In the genomic region with DNA sequence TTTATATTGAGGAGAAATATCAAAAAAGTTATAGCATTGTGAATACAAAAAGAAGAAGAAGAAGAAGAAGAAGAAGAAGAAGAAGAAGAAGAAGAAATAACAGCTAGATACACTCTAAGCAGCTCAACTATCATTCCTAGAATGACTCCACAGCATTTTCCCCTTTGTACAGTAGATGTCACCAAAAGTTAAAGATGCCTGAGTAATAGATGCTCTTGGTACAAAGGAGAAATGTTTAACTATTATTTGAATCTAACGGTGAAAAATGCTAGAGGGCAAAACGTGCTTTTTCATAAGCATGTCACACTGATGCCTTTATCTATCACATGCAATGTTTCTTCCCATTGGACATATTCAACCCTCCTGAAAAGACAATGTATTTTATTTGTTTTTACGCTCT, we compare ENCODE assay signal across 8 cellular contexts.
DNase-seq lines count a peak whose midpoint lies in the region; ATAC-seq, FAIRE-seq and TF ChIP-seq lines count a peak whose summit lies in the region.
"Had no signal": no experiment of that assay in that cellular context is flagged by ENCODE, and none has a peak within 500 bp of the region (broad histone marks: within the 10 kb centered on the region; RNA-seq: fewer than 3 reads in every experiment).

No MANE protein-coding gene starts in this region.

- H3K9me3 ChIP-seq in osteoblast (ENCODE audit: low read depth, low read length), result no peaks in the 10 kb centered on the region

- no peak overlapping the region for H3K27ac ChIP-seq in osteoblast (ENCODE audit: low read depth, low read length)

- DNase-seq in HTR-8/SVneo (ENCODE audit: insufficient read length, low spot score) (peak; percentile 18), astrocyte of the hippocampus (ENCODE audit: low read depth, low spot score) (peak; percentile 33), osteoblast (ENCODE audit: insufficient read length, low spot score, missing footprints) (peak; percentile 89), cerebellum (ENCODE audit: low spot score) (no peak)

- H4K20me1 ChIP-seq in osteoblast (ENCODE audit: insufficient read depth, low read length), result no peaks in the 10 kb centered on the region

- H3K4me2 ChIP-seq in osteoblast (ENCODE audit: insufficient read depth, low read length), result no peak overlapping the region

- H3K4me1 ChIP-seq in osteoblast (ENCODE audit: insufficient read depth, low read length), result no peaks in the 10 kb centered on the region

- H3K79me2 ChIP-seq in osteoblast (ENCODE audit: insufficient read depth, low read length), result no peaks in the 10 kb centered on the region

- no peak overlapping the region for H3K4me3 ChIP-seq in osteoblast (ENCODE audit: insufficient read depth, low read length)

- H2AFZ ChIP-seq in osteoblast (ENCODE audit: low read length), result no peak overlapping the region

- FAIRE-seq in HTR-8/SVneo (lab: Jason Lieb, UNC), result no peak
- FAIRE-seq: TTC549 had no signal

- peak; percentile 50 for ATAC-seq in GM18519 (IDR thresholded peaks at IDR 0.05; ENCODE audit: low FRiP score, unreplicated experiment)
- ATAC-seq in HG03045 (IDR thresholded peaks at IDR 0.05; ENCODE audit: unreplicated experiment), result no peak
- no peak for ATAC-seq in HG02884 (IDR thresholded peaks at IDR 0.05; ENCODE audit: unreplicated experiment)

- H3K27me3 ChIP-seq in osteoblast (ENCODE audit: insufficient read depth, low read length), result no peaks in the 10 kb centered on the region

- no peaks in the 10 kb centered on the region for H3K36me3 ChIP-seq in osteoblast (ENCODE audit: insufficient read depth, low read length)

- peak; percentile 63 for TF ChIP-seq CTCF in osteoblast (IDR thresholded peaks at IDR 0.05; ENCODE audit: extremely low read depth, low read depth, low read length)
